In genomic region chr16:62638964-62639861, GRCh38 we compare ENCODE assay signal across 13 cellular contexts.
DNase-seq lines count a peak whose midpoint lies in the region; ATAC-seq and TF ChIP-seq lines count a peak whose summit lies in the region.
"Had no signal": no experiment of that assay in that cellular context is flagged by ENCODE, and none has a peak within 500 bp of the region (broad histone marks: within the 10 kb centered on the region; RNA-seq: fewer than 3 reads in every experiment).

No MANE protein-coding gene starts in this region.

- DNase-seq in mesendoderm, result peak; percentile 16
- no peak for DNase-seq in NCI-H187 treated with DMSO at 0.1 percent for 48 hours (lab: John Stamatoyannopoulos, UW)
- DNase-seq in mucosa of descending colon, result no peak
- no peak for DNase-seq in KG1 (lab: John Stamatoyannopoulos, UW)
- DNase-seq in activated CD8-positive, alpha-beta memory T cell treated with anti-CD3 and anti-CD28 coated beads, Interleukin-2, amount 50 U/mL, for 4 hours, result no peak
- DNase-seq: activated T-cell treated with anti-CD3 and anti-CD28 coated beads, Interleukin-2, amount 50 U/mL, for 48 hours; DMS79; gastrocnemius medialis; mammary epithelial cell; sigmoid colon had no signal

- no CpG with 5 or more reads among the region's 5 CpGs for WGBS in mesendoderm (ENCODE audit: extremely low coverage, insufficient coverage, low lambda C conversion rate)

- intact Hi-C loops in mucosa of descending colon (cut with DNase I, micrococcal nuclease), result no loop called here

- H3K79me2 ChIP-seq in mesendoderm (ENCODE audit: control insufficient read depth, insufficient read depth, low read length), result no peaks in the 10 kb centered on the region

- H3K4me2 ChIP-seq in mesendoderm (ENCODE audit: low read length), result no peak overlapping the region

- TF ChIP-seq CTCF in mucosa of descending colon (IDR thresholded peaks at IDR 0.05), result no peak

- no peak overlapping the region for H4K8ac ChIP-seq in mesendoderm (ENCODE audit: low read depth, low read length)

- H3K4me1 ChIP-seq in mesendoderm (ENCODE audit: control insufficient read depth, low read depth, low read length), result no peaks in the 10 kb centered on the region
- H3K4me1 ChIP-seq in mucosa of descending colon (ENCODE audit: low read depth), result no peaks in the 10 kb centered on the region
- H3K4me1 ChIP-seq: gastrocnemius medialis, sigmoid colon had no signal

- no peak overlapping the region for H2BK5ac ChIP-seq in mesendoderm (ENCODE audit: low read length)

- H4K5ac ChIP-seq in mesendoderm (ENCODE audit: low read length), result no peak overlapping the region

- H2BK120ac ChIP-seq in mesendoderm (ENCODE audit: low read depth, low read length), result no peak overlapping the region

- no peaks in the 10 kb centered on the region for H3K27me3 ChIP-seq in mesendoderm (ENCODE audit: insufficient read depth, low read length, poor library complexity)
- H3K27me3 ChIP-seq: gastrocnemius medialis, sigmoid colon had no signal

- H3K18ac ChIP-seq in mesendoderm (ENCODE audit: low read length), result no peak overlapping the region

- peak; percentile 75 for ATAC-seq in GM18858 (IDR thresholded peaks at IDR 0.05; ENCODE audit: unreplicated experiment)
- ATAC-seq in GM21529 (IDR thresholded peaks at IDR 0.05; ENCODE audit: unreplicated experiment), result peak; percentile 72
- ATAC-seq in HG03175 (IDR thresholded peaks at IDR 0.05; ENCODE audit: unreplicated experiment), result peak; percentile 81
- ATAC-seq in mucosa of descending colon, result no peak
- ATAC-seq: gastrocnemius medialis had no signal

- no peak overlapping the region for H3K4ac ChIP-seq in mesendoderm (ENCODE audit: low read depth, low read length)

- H3K36me3 ChIP-seq in mesendoderm (ENCODE audit: control insufficient read depth, insufficient read depth, low read length) (no peaks in the 10 kb centered on the region), mucosa of descending colon (ENCODE audit: low read depth) (no peaks in the 10 kb centered on the region)
- H3K36me3 ChIP-seq: gastrocnemius medialis, sigmoid colon had no signal

- no peak overlapping the region for H3K9ac ChIP-seq in mesendoderm (ENCODE audit: low read length)

- no peak overlapping the region for H3K27ac ChIP-seq in mesendoderm (ENCODE audit: low read depth, low read length)
- H3K27ac ChIP-seq: gastrocnemius medialis, sigmoid colon had no signal

- H3K79me1 ChIP-seq in mesendoderm (ENCODE audit: low read length), result no peaks in the 10 kb centered on the region

- H3K4me3 ChIP-seq in mesendoderm (ENCODE audit: low read length), result no peak overlapping the region
- H3K4me3 ChIP-seq in mucosa of descending colon, result no peak overlapping the region
- H3K4me3 ChIP-seq: gastrocnemius medialis, sigmoid colon had no signal

- H3K23ac ChIP-seq in mesendoderm (ENCODE audit: low read length), result no peak overlapping the region

- H2BK15ac ChIP-seq in mesendoderm (replicated peaks; ENCODE audit: low read depth), result no peak overlapping the region

- H3K9me3 ChIP-seq in mucosa of descending colon, result peaks cover 19% of the 10 kb centered on the region
- H3K9me3 ChIP-seq: gastrocnemius medialis, sigmoid colon had no signal

- H3K56ac ChIP-seq in mesendoderm (ENCODE audit: low read length), result no peak overlapping the region

- no peak overlapping the region for H2AK5ac ChIP-seq in mesendoderm (ENCODE audit: low read length)
